In genomic region chr2:128315122-128315828, GRCh38 we compare ENCODE assay signal across 10 cellular contexts. TPM values are rescaled to one million over a fixed set of nuclear protein-coding genes. Genes with fewer than 3 reads are reported as not detected.
DNase-seq lines count a peak whose midpoint lies in the region; ATAC-seq and TF ChIP-seq lines count a peak whose summit lies in the region.
"Had no signal": no experiment of that assay in that cellular context is flagged by ENCODE, and none has a peak within 500 bp of the region (broad histone marks: within the 10 kb centered on the region; RNA-seq: fewer than 3 reads in every experiment).

No MANE protein-coding gene starts in this region.

- peaks cover 38% of the 10 kb centered on the region for H3K4me1 ChIP-seq in hepatocyte (ENCODE audit: insufficient read depth)

- H3K9me3 ChIP-seq in hepatocyte (ENCODE audit: low read depth): no peaks in the 10 kb centered on the region

- peaks cover 75% of the 10 kb centered on the region for H4K20me1 ChIP-seq in hepatocyte (ENCODE audit: insufficient read depth, poor library complexity, severe bottlenecking)

- peaks cover 6% of the 10 kb centered on the region for H3K27me3 Mint-ChIP-seq in activated CD8-positive, alpha-beta T cell treated with anti-CD3 and anti-CD28 coated beads, Interleukin-2, amount 10 ng/mL, durations not matched to agents 7 days and 5 days (ENCODE audit: low read depth)
- no peaks in the 10 kb centered on the region for H3K27me3 Mint-ChIP-seq in activated CD8-positive, alpha-beta T cell treated with anti-CD3 and anti-CD28 coated beads for 36 hours
- no peaks in the 10 kb centered on the region for H3K27me3 Mint-ChIP-seq in activated B cell treated with CpG ODN at 0.5 μM for 24 hours

- intact Hi-C loops in activated CD8-positive, alpha-beta T cell treated with anti-CD3 and anti-CD28 coated beads for 36 hours (cut with micrococcal nuclease): no loop called here
- intact Hi-C loops in activated B cell treated with CpG ODN at 0.5 μM for 24 hours (cut with micrococcal nuclease): loop anchor here (5.0 to 10.0 kb wide), 5 partner anchors 83 to 1867 kb away; partner anchors contain the start of genes MZT2B, SMPD4 and UGGT1

- 80% methylated on average over 12 of the region's 12 CpGs for WGBS in hepatocyte (ENCODE audit: low lambda C conversion rate, missing lambda C conversion rate)

- H3K9me3 Mint-ChIP-seq in activated CD8-positive, alpha-beta T cell treated with anti-CD3 and anti-CD28 coated beads, Interleukin-2, amount 10 ng/mL, durations not matched to agents 7 days and 5 days (ENCODE audit: insufficient read depth): no peaks in the 10 kb centered on the region
- no peaks in the 10 kb centered on the region for H3K9me3 Mint-ChIP-seq in activated CD8-positive, alpha-beta T cell treated with anti-CD3 and anti-CD28 coated beads for 36 hours
- H3K9me3 Mint-ChIP-seq in activated B cell treated with CpG ODN at 0.5 μM for 24 hours: no peaks in the 10 kb centered on the region

- H3K27me3 ChIP-seq in hepatocyte: no peaks in the 10 kb centered on the region

- no peaks in the 10 kb centered on the region for H3K36me3 Mint-ChIP-seq in activated CD8-positive, alpha-beta T cell treated with anti-CD3 and anti-CD28 coated beads, Interleukin-2, amount 10 ng/mL, durations not matched to agents 7 days and 5 days (ENCODE audit: low read depth)
- peaks cover 9% of the 10 kb centered on the region for H3K36me3 Mint-ChIP-seq in activated CD8-positive, alpha-beta T cell treated with anti-CD3 and anti-CD28 coated beads for 36 hours (ENCODE audit: low read depth)
- peaks cover 17% of the 10 kb centered on the region for H3K36me3 Mint-ChIP-seq in activated B cell treated with CpG ODN at 0.5 μM for 24 hours (ENCODE audit: low read depth)

- POLR2A ChIA-PET in activated CD8-positive, alpha-beta T cell treated with anti-CD3 and anti-CD28 coated beads, Interleukin-2, amount 10 ng/mL, durations not matched to agents 7 days and 5 days (lab: Charles Lee): no interaction called here
- POLR2A ChIA-PET in activated CD8-positive, alpha-beta T cell treated with anti-CD3 and anti-CD28 coated beads for 36 hours (lab: Charles Lee): no interaction called here
- POLR2A ChIA-PET in activated B cell treated with CpG ODN at 0.5 μM for 24 hours (lab: Charles Lee): interaction anchor here (1.0 kb wide), 1 partner anchor 14 kb away, joined by 3 read pairs; no protein-coding TSS in a partner anchor

- no peaks in the 10 kb centered on the region for H3K9me2 ChIP-seq in hepatocyte (replicated peaks; ENCODE audit: insufficient read depth)

- no peak overlapping the region for H2AFZ ChIP-seq in hepatocyte

- no peaks in the 10 kb centered on the region for H3K36me3 ChIP-seq in hepatocyte (replicated peaks; ENCODE audit: insufficient read depth, low read depth)

- H3K4me2 ChIP-seq in hepatocyte: peak overlapping the region; percentile 99

- no peak overlapping the region for H3K27ac Mint-ChIP-seq in activated CD8-positive, alpha-beta T cell treated with anti-CD3 and anti-CD28 coated beads, Interleukin-2, amount 10 ng/mL, durations not matched to agents 7 days and 5 days
- no peak overlapping the region for H3K27ac Mint-ChIP-seq in activated CD8-positive, alpha-beta T cell treated with anti-CD3 and anti-CD28 coated beads for 36 hours
- H3K27ac Mint-ChIP-seq in activated B cell treated with CpG ODN at 0.5 μM for 24 hours: no peak overlapping the region

- peak; percentile 18 for DNase-seq in activated CD8-positive, alpha-beta T cell treated with anti-CD3 and anti-CD28 coated beads, Interleukin-2, amount 10 ng/mL, durations not matched to agents 7 days and 5 days
- DNase-seq in activated CD8-positive, alpha-beta T cell treated with anti-CD3 and anti-CD28 coated beads for 36 hours: no peak
- DNase-seq in activated B cell treated with CpG ODN at 0.5 μM for 24 hours: no peak
- DNase-seq in hepatocyte (ENCODE audit: low spot score): peak; percentile 5
- DNase-seq in stimulated activated CD8-positive, alpha-beta memory T cell treated with anti-CD3 and anti-CD28 coated beads, Interleukin-4, amount 100 ng/mL, for 48 hours: peak; percentile 16
- DNase-seq: T1000 had no signal

- no peak overlapping the region for H3K27ac ChIP-seq in hepatocyte

- peaks cover 28% of the 10 kb centered on the region for H3K4me1 Mint-ChIP-seq in activated CD8-positive, alpha-beta T cell treated with anti-CD3 and anti-CD28 coated beads, Interleukin-2, amount 10 ng/mL, durations not matched to agents 7 days and 5 days (ENCODE audit: low read depth)
- peaks cover 41% of the 10 kb centered on the region for H3K4me1 Mint-ChIP-seq in activated CD8-positive, alpha-beta T cell treated with anti-CD3 and anti-CD28 coated beads for 36 hours (ENCODE audit: low read depth)
- H3K4me1 Mint-ChIP-seq in activated B cell treated with CpG ODN at 0.5 μM for 24 hours: peaks cover 40% of the 10 kb centered on the region

- peaks cover 76% of the 10 kb centered on the region for H3K79me2 ChIP-seq in hepatocyte

- TF ChIP-seq CTCF in activated CD8-positive, alpha-beta T cell treated with anti-CD3 and anti-CD28 coated beads for 36 hours (IDR thresholded peaks at IDR 0.05): no peak
- no peak for TF ChIP-seq CTCF in activated B cell treated with CpG ODN at 0.5 μM for 24 hours (IDR thresholded peaks at IDR 0.05)
- no peak for TF ChIP-seq CTCF in hepatocyte (IDR thresholded peaks at IDR 0.05; ENCODE audit: poor library complexity)

- H3K4me3 Mint-ChIP-seq in activated CD8-positive, alpha-beta T cell treated with anti-CD3 and anti-CD28 coated beads, Interleukin-2, amount 10 ng/mL, durations not matched to agents 7 days and 5 days: no peak overlapping the region
- H3K4me3 Mint-ChIP-seq in activated CD8-positive, alpha-beta T cell treated with anti-CD3 and anti-CD28 coated beads for 36 hours: no peak overlapping the region
- H3K4me3 Mint-ChIP-seq in activated B cell treated with CpG ODN at 0.5 μM for 24 hours: peak overlapping the region; percentile 11

- H3K4me3 ChIP-seq in hepatocyte: no peak overlapping the region

- ATAC-seq in activated CD8-positive, alpha-beta T cell treated with anti-CD3 and anti-CD28 coated beads, Interleukin-2, amount 10 ng/mL, durations not matched to agents 7 days and 5 days: no peak
- ATAC-seq in activated CD8-positive, alpha-beta T cell treated with anti-CD3 and anti-CD28 coated beads for 36 hours: no peak
- ATAC-seq in activated B cell treated with CpG ODN at 0.5 μM for 24 hours (ENCODE audit: low read depth) (no peak), GM21423 (IDR thresholded peaks at IDR 0.05; ENCODE audit: unreplicated experiment) (no peak), HG02678 (IDR thresholded peaks at IDR 0.05; ENCODE audit: unreplicated experiment) (no peak), GM18498 (IDR thresholded peaks at IDR 0.05; ENCODE audit: unreplicated experiment) (no peak)
- ATAC-seq: right cardiac atrium had no signal

- CTCF ChIA-PET in activated CD8-positive, alpha-beta T cell treated with anti-CD3 and anti-CD28 coated beads, Interleukin-2, amount 10 ng/mL, durations not matched to agents 7 days and 5 days (lab: Charles Lee): no interaction called here
- CTCF ChIA-PET in activated CD8-positive, alpha-beta T cell treated with anti-CD3 and anti-CD28 coated beads for 36 hours (lab: Charles Lee): interaction anchor here (2.3 kb wide), 1 partner anchor 81 kb away, joined by 7 read pairs; no protein-coding TSS in a partner anchor
- CTCF ChIA-PET in activated B cell treated with CpG ODN at 0.5 μM for 24 hours (lab: Charles Lee): no interaction called here

RNA-seq across cellular contexts. Expression of gene HS6ST1, which starts 3.4 kb away (rescaled TPM):
- 1 to 10 TPM; 7.1 to 8.1 TPM for total RNA-seq in activated CD8-positive, alpha-beta T cell treated with anti-CD3 and anti-CD28 coated beads, Interleukin-2, amount 10 ng/mL, durations not matched to agents 7 days and 5 days
- total RNA-seq in activated CD8-positive, alpha-beta T cell treated with anti-CD3 and anti-CD28 coated beads for 36 hours: 10 to 100 TPM; 12.5 to 13.0 TPM
- 14.1 and 16.9 TPM in 2 replicates for total RNA-seq in activated B cell treated with CpG ODN at 0.5 μM for 24 hours
- total RNA-seq in hepatocyte: 35.7 and 48.3 TPM in 2 replicates
- polyA plus RNA-seq in hepatocyte: 34.9 and 46.7 TPM in 2 replicates

Comparison
In these comparisons a context has a peak if more than half of its experiments do, and no peak if none do; other contexts are left out.
1. DNase-seq: peak in activated CD8-positive, alpha-beta T cell treated with anti-CD3 and anti-CD28 coated beads, Interleukin-2, amount 10 ng/mL, durations not matched to agents 7 days and 5 days (single experiment), hepatocyte (single experiment) and stimulated activated CD8-positive, alpha-beta memory T cell treated with anti-CD3 and anti-CD28 coated beads, Interleukin-4, amount 100 ng/mL, for 48 hours (single experiment); none in activated CD8-positive, alpha-beta T cell treated with anti-CD3 and anti-CD28 coated beads for 36 hours (single experiment) and activated B cell treated with CpG ODN at 0.5 μM for 24 hours (single experiment).